In genomic region chr1:209354111-209354839, GRCh38 we compare ENCODE assay signal across 8 cellular contexts.
A peak's percentile ranks its signal among the peaks of the same experiment; 100 is the strongest.
DNase-seq lines count a peak whose midpoint lies in the region; ATAC-seq and TF ChIP-seq lines count a peak whose summit lies in the region.

No MANE protein-coding gene starts in this region.

- H3K9me3 Mint-ChIP-seq in Calu3 (ENCODE audit: low read depth, unreplicated experiment), result no peaks in the 10 kb centered on the region

- ATAC-seq in GM21515 (IDR thresholded peaks at IDR 0.05; ENCODE audit: unreplicated experiment), result peak; percentile 90
- peak; percentile 97 for ATAC-seq in IMR-90 (ENCODE audit: low read depth)
- no peak for ATAC-seq in thoracic aorta (ENCODE audit: insufficient number of reproducible peaks, low FRiP score, low read depth)

- no peak overlapping the region for H2BK15ac ChIP-seq in IMR-90 (ENCODE audit: low read depth, low read length)

- H3K9me2 ChIP-seq in neural cell (ENCODE audit: insufficient read depth, low read length), result no peaks in the 10 kb centered on the region

- H3K9ac ChIP-seq in IMR-90 (ENCODE audit: low read depth, low read length) (no peak overlapping the region), NT2/D1 (ENCODE audit: insufficient read length, low read depth) (no peak overlapping the region), neural cell (ENCODE audit: low read length) (no peak overlapping the region)

- H3K9me3 ChIP-seq in IMR-90 (ENCODE audit: control insufficient read depth, insufficient read depth, low read length), result no peaks in the 10 kb centered on the region
- H3K9me3 ChIP-seq in NT2/D1 (ENCODE audit: insufficient read depth, low read length), result no peaks in the 10 kb centered on the region
- H3K9me3 ChIP-seq in neural cell (ENCODE audit: low read length), result no peaks in the 10 kb centered on the region
- H3K9me3 ChIP-seq in thoracic aorta, result no peaks in the 10 kb centered on the region

- H3K27me3 Mint-ChIP-seq in Calu3 (ENCODE audit: unreplicated experiment), result no peaks in the 10 kb centered on the region

- H2AFZ ChIP-seq in IMR-90 (replicated peaks; ENCODE audit: low read length, poor library complexity) (peak overlapping the region; percentile 74), neural cell (ENCODE audit: low read depth, low read length) (no peak overlapping the region)

- H3K4me3 Mint-ChIP-seq in Calu3 (ENCODE audit: low read depth, unreplicated experiment), result no peak overlapping the region

- H4K8ac ChIP-seq in IMR-90 (ENCODE audit: low read depth in 2 of 2, low read length in 2 of 2), result 0 out of 4 replicates have a peak overlapping the region, but pooled peaks of 1 of the 2 experiments have one; percentile 48

- H4K91ac ChIP-seq in IMR-90 (ENCODE audit: insufficient read depth, low read depth, low read length), result no peak overlapping the region

- H3K4me1 ChIP-seq in IMR-90 (ENCODE audit: control insufficient read depth, insufficient read depth, low read length) (no peaks in the 10 kb centered on the region), NT2/D1 (ENCODE audit: insufficient read depth, insufficient read length) (peaks cover 9% of the 10 kb centered on the region), thoracic aorta (ENCODE audit: control insufficient read depth in 1 of 2, low read depth in 2 of 2) (no peaks in the 10 kb centered on the region)

- no peak overlapping the region for H2BK5ac ChIP-seq in IMR-90 (ENCODE audit: low read depth, low read length, poor library complexity, severe bottlenecking)

- BruUV-seq in Calu3 (replicated peaks; lab: Mats Ljungman, UMichigan) (no TSS peak), IMR-90 (replicated peaks; lab: Mats Ljungman, UMichigan) (no TSS peak)

- TF ChIP-seq CTCF in Calu3 (IDR thresholded peaks at IDR 0.05; ENCODE audit: unreplicated experiment) (peak; percentile 84), IMR-90 (conservative IDR thresholded peaks at IDR 0.05; ENCODE audit: low read depth, low read length) (peak; percentile 84), neural cell (IDR thresholded peaks at IDR 0.05; ENCODE audit: poor library complexity, severe bottlenecking) (peak; percentile 93), thoracic aorta (IDR thresholded peaks at IDR 0.05) (peak; percentile 48)

- peak; percentile 81 for TF ChIP-seq RAD21 in IMR-90 (IDR thresholded peaks at IDR 0.05; ENCODE audit: low read length)
- peak; percentile 95 for TF ChIP-seq RAD21 in neural cell (conservative IDR thresholded peaks at IDR 0.05)

- no peak overlapping the region for H2AK9ac ChIP-seq in IMR-90 (replicated peaks; ENCODE audit: low read depth, low read length, poor library complexity)

- no peak overlapping the region for H3K18ac ChIP-seq in IMR-90 (ENCODE audit: low read depth, low read length)

- H3K27ac ChIP-seq in IMR-90 (ENCODE audit: insufficient read depth, low read length), result no peak overlapping the region
- H3K27ac ChIP-seq in neural cell (ENCODE audit: low read length), result peak overlapping the region; percentile 28
- H3K27ac ChIP-seq in thoracic aorta, result no peak overlapping the region

- H3K36me3 ChIP-seq in IMR-90 (ENCODE audit: control insufficient read depth, insufficient read depth, low read length) (no peaks in the 10 kb centered on the region), NT2/D1 (ENCODE audit: insufficient read depth, insufficient read length, low read length) (no peaks in the 10 kb centered on the region), neural cell (ENCODE audit: insufficient read depth, low read length) (no peaks in the 10 kb centered on the region), thoracic aorta (no peaks in the 10 kb centered on the region)

- H3K56ac ChIP-seq in IMR-90 (ENCODE audit: extremely low read depth, insufficient read depth, low read length), result no peak overlapping the region

- no peaks in the 10 kb centered on the region for H3K79me2 ChIP-seq in neural cell (replicated peaks; ENCODE audit: insufficient read depth, low read length)

- peak; percentile 46 for TF ChIP-seq EP300 in neural cell (conservative IDR thresholded peaks at IDR 0.05; ENCODE audit: poor library complexity, severe bottlenecking)

- H3K36me3 Mint-ChIP-seq in Calu3 (ENCODE audit: insufficient read depth, unreplicated experiment), result no peaks in the 10 kb centered on the region

- intact Hi-C loops in Calu3 (cut with micrococcal nuclease; ENCODE audit: unreplicated experiment), result loop anchor here (1.0 to 5.0 kb wide), 5 partner anchors 81 to 702 kb away; no protein-coding TSS in a partner anchor
- intact Hi-C loops in IMR-90 (cut with micrococcal nuclease), result loop anchor here (1.0 to 10.0 kb wide), 6 partner anchors 55 to 1109 kb away; partner anchors contain the start of gene PLXNA2

- 47% methylated on average over 13 of the region's 20 CpGs; no CpG with 5 or more reads in 1 of the 2 experiments for WGBS in IMR-90 (ENCODE audit: extremely low coverage in 2 of 2, insufficient read length in 1 of 2), 2 experiments

- no peak overlapping the region for H2AK5ac ChIP-seq in IMR-90 (ENCODE audit: low read depth, low read length)

- dilution Hi-C loops in IMR-90 (cut with HindIII; ENCODE audit: low sequenced_read_pairs, unreplicated experiment), result no loop called here

- no peaks in the 10 kb centered on the region for H4K20me1 ChIP-seq in IMR-90 (ENCODE audit: insufficient read depth, low read length)
- H4K20me1 ChIP-seq in neural cell (ENCODE audit: insufficient read depth), result no peaks in the 10 kb centered on the region

- H2BK20ac ChIP-seq in IMR-90 (ENCODE audit: low read depth, low read length), result no peak overlapping the region

- no peak overlapping the region for H3K23ac ChIP-seq in IMR-90 (ENCODE audit: low read depth, low read length)

- no peak overlapping the region for H3K27ac Mint-ChIP-seq in Calu3 (ENCODE audit: unreplicated experiment)

- H3K14ac ChIP-seq in IMR-90 (replicated peaks; ENCODE audit: low read depth, low read length), result no peak overlapping the region

- no peak for TF ChIP-seq POLR2A in IMR-90 (IDR thresholded peaks at IDR 0.05; ENCODE audit: low read depth, low read length)

- H2BK120ac ChIP-seq in IMR-90 (ENCODE audit: low read depth, low read length), result no peak overlapping the region

- peaks cover 7% of the 10 kb centered on the region for H3K4me1 Mint-ChIP-seq in Calu3 (ENCODE audit: low read depth, unreplicated experiment)

- no peak overlapping the region for H3K4me2 ChIP-seq in IMR-90 (ENCODE audit: low read depth, low read length)
- no peak overlapping the region for H3K4me2 ChIP-seq in neural cell (ENCODE audit: low read length)

- no peaks in the 10 kb centered on the region for H3K79me1 ChIP-seq in IMR-90 (ENCODE audit: low read depth in 1 of 2, low read length in 2 of 2)

- H3K4ac ChIP-seq in IMR-90 (ENCODE audit: low read depth, low read length), result no peak overlapping the region

- H3F3A ChIP-seq in neural cell (ENCODE audit: insufficient read depth, low read length, poor library complexity, severe bottlenecking), result no peaks in the 10 kb centered on the region

- POLR2A ChIA-PET in IMR-90 (lab: Charles Lee; ENCODE audit: unreplicated experiment), result interaction anchor here (0.6 kb wide), 1 partner anchor 874 kb away, joined by 3 read pairs; no protein-coding TSS in a partner anchor

- H3K27me3 ChIP-seq in IMR-90 (ENCODE audit: control insufficient read depth, insufficient read depth, low read length) (no peaks in the 10 kb centered on the region), NT2/D1 (ENCODE audit: insufficient read depth, insufficient read length) (no peaks in the 10 kb centered on the region), neural cell (ENCODE audit: insufficient read depth, low read depth, low read length) (no peaks in the 10 kb centered on the region), thoracic aorta (replicated peaks; ENCODE audit: insufficient read depth) (no peaks in the 10 kb centered on the region)

- CTCF ChIA-PET in Calu3 (lab: Charles Lee), result interaction anchor here (1.3 kb wide), 1 partner anchor 22 kb away, joined by 3 read pairs; no protein-coding TSS in a partner anchor
- CTCF ChIA-PET in IMR-90 (lab: Yijun Ruan, JAX), result interaction anchor here (0.6 to 1.5 kb wide), 13 partner anchors 9 to 147 kb away, joined by 3 to 6 read pairs (median 3); no protein-coding TSS in a partner anchor

- in situ Hi-C loops in IMR-90 (cut with MboI; ENCODE audit: low sequenced_read_pairs), result loop anchor here (10.0 kb wide), 1 partner anchor 81 kb away; no protein-coding TSS in a partner anchor

- no peak overlapping the region for H3K4me3 ChIP-seq in IMR-90 (ENCODE audit: insufficient read depth, low read depth, low read length)
- H3K4me3 ChIP-seq in NT2/D1 (ENCODE audit: insufficient read length, low read depth), result no peak overlapping the region
- H3K4me3 ChIP-seq in neural cell (ENCODE audit: low read length), result no peak overlapping the region
- no peak overlapping the region for H3K4me3 ChIP-seq in thoracic aorta

- no peaks in the 10 kb centered on the region for H3K9me1 ChIP-seq in IMR-90 (ENCODE audit: insufficient read depth, low read length)

- no peak overlapping the region for H4K5ac ChIP-seq in IMR-90 (ENCODE audit: low read depth, low read length)

- DNase-seq in Calu3 (peak; percentile 82), IMR-90 (peak; percentile 92), NT2/D1 (ENCODE audit: low read depth, low spot score) (peak; percentile 98), activated T-cell treated with anti-CD3 and anti-CD28 coated beads for 48 hours (ENCODE audit: low read depth) (peak; percentile 25), fibroblast of peridontal ligament (ENCODE audit: extremely low read depth) (peak; percentile 93), thoracic aorta (ENCODE audit: low spot score) (peak; percentile 4)

TF ChIP-seq in IMR-90, 13 proteins besides CTCF, POLR2A, EP300 and RAD21 (continues in another document):
- TF ChIP-seq SMC3 (IDR thresholded peaks at IDR 0.05; ENCODE audit: low read depth, low read length) (peak; percentile 72), USF2 (IDR thresholded peaks at IDR 0.05; ENCODE audit: low read depth, low read length) (no peak), CHD1 (IDR thresholded peaks at IDR 0.05; ENCODE audit: low read depth, low read length) (no peak)

Comparison
In these comparisons a context has a peak if more than half of its experiments do, and no peak if none do; other contexts are left out.
1. DNase-seq: peak in every context shown above with its lines; median percentile 98 in NT2/D1; 93 in fibroblast of peridontal ligament; 92 in IMR-90; 82 in Calu3; 25 in activated T-cell treated with anti-CD3 and anti-CD28 coated beads for 48 hours; 4 in thoracic aorta.